In the genomic region with DNA sequence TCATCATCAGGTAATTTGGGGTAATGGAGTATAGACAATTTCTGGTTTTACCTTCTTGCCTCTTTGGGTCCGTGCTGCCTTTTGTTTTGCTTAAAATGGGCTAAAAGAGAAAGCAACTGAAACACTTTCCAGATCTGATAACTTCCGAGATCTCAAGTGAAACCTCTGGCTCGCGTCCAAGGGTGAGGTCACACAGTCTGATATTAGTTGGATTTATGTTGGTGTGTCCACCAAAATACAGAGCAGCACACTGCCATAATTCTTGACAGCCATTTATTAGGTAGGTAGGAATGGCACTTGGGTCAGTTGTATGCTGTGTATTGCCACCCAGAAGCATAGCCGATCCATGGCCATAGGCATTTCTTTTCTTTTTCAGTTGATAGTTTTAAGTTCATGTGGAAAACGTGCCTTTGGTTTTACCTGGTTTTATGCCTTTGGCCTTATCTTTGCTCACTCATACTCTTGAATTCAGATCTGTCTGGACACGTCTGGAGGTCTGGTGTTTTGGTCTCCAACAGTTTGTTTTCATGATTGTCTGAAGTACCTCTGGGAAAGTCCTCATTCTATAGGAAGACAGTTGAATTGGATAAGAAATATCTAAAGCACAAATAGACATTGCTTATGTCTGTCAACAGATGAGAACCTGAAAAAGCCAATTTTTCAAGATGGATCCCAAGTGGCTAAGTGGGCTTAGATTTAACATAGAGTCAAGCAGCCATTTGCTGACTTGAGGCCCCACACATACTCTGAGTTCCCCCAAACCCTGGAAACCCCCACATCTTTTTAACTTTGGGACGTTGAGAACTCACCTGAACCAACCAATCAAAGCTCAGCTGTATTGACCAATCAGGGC, we compare ENCODE assay signal across 8 cellular contexts.
DNase-seq lines count a peak whose midpoint lies in the region; ATAC-seq and TF ChIP-seq lines count a peak whose summit lies in the region.

No MANE protein-coding gene starts in this region.

- POLR2A ChIA-PET in CD4-positive, alpha-beta memory T cell (lab: Charles Lee; ENCODE audit: partially characterized antibody) = no interaction called here

- no peak overlapping the region for H3K4me3 ChIP-seq in CD4-positive, alpha-beta memory T cell (ENCODE audit: low read length in 2 of 2)
- no peak overlapping the region for H3K4me3 ChIP-seq in uterus

- no peaks in the 10 kb centered on the region for H3K36me3 Mint-ChIP-seq in CD4-positive, alpha-beta memory T cell
- H3K36me3 Mint-ChIP-seq in activated naive CD4-positive, alpha-beta T cell treated with anti-CD3 and anti-CD28 coated beads, Interleukin-2, amount 10 ng/mL, durations not matched to agents 7 days and 5 days = no peaks in the 10 kb centered on the region
- H3K36me3 Mint-ChIP-seq in effector memory CD8-positive, alpha-beta T cell (ENCODE audit: insufficient read depth) = no peaks in the 10 kb centered on the region
- peaks cover 8% of the 10 kb centered on the region for H3K36me3 Mint-ChIP-seq in glutamatergic neuron (ENCODE audit: unreplicated experiment)

- CTCF ChIA-PET in CD4-positive, alpha-beta memory T cell (lab: Charles Lee; ENCODE audit: partially characterized antibody) = no interaction called here
- CTCF ChIA-PET in activated naive CD4-positive, alpha-beta T cell treated with anti-CD3 and anti-CD28 coated beads, Interleukin-2, amount 10 ng/mL, durations not matched to agents 7 days and 5 days (lab: Charles Lee) = interaction anchor here (2.0 kb wide), 1 partner anchor 13 kb away, joined by 5 read pairs; no protein-coding TSS in a partner anchor

- H3K27ac Mint-ChIP-seq in CD4-positive, alpha-beta memory T cell = peak overlapping the region in 2 of 7 donors; percentile 74 to 81
- no peak overlapping the region for H3K27ac Mint-ChIP-seq in activated naive CD4-positive, alpha-beta T cell treated with anti-CD3 and anti-CD28 coated beads, Interleukin-2, amount 10 ng/mL, durations not matched to agents 7 days and 5 days
- H3K27ac Mint-ChIP-seq in effector memory CD8-positive, alpha-beta T cell = no peak overlapping the region
- H3K27ac Mint-ChIP-seq in glutamatergic neuron (ENCODE audit: unreplicated experiment) = no peak overlapping the region

- H3K36me3 ChIP-seq in CD4-positive, alpha-beta memory T cell (ENCODE audit: insufficient read depth, low read length) = no peaks in the 10 kb centered on the region
- no peaks in the 10 kb centered on the region for H3K36me3 ChIP-seq in uterus

- intact Hi-C loops in CD4-positive, alpha-beta memory T cell (cut with micrococcal nuclease) = no loop called here
- intact Hi-C loops in uterus (cut with DNase I; ENCODE audit: low total_unique reads) = no loop called here

- no peaks in the 10 kb centered on the region for H3K27me3 ChIP-seq in CD4-positive, alpha-beta memory T cell (ENCODE audit: insufficient read depth, low read length)
- H3K27me3 ChIP-seq in uterus = no peaks in the 10 kb centered on the region

- no peaks in the 10 kb centered on the region for H3K4me1 ChIP-seq in CD4-positive, alpha-beta memory T cell (ENCODE audit: insufficient read depth, low read length)
- peaks cover 0 to 2% of the 10 kb centered on the region in 2 donors for H3K4me1 ChIP-seq in uterus

- no peaks in the 10 kb centered on the region for H3K9me3 ChIP-seq in CD4-positive, alpha-beta memory T cell (ENCODE audit: control insufficient read depth in 1 of 2, low read length in 2 of 2)
- H3K9me3 ChIP-seq in uterus = no peaks in the 10 kb centered on the region

- H3K27ac ChIP-seq in CD4-positive, alpha-beta memory T cell (ENCODE audit: low read depth, low read length) = no peak overlapping the region
- H3K27ac ChIP-seq in uterus = peak overlapping the region in 1 of 2 donors; percentile 12

- peaks cover 0 to 2% (median 0%) of the 10 kb centered on the region in 8 donors for H3K9me3 Mint-ChIP-seq in CD4-positive, alpha-beta memory T cell
- peaks cover 2% of the 10 kb centered on the region for H3K9me3 Mint-ChIP-seq in activated naive CD4-positive, alpha-beta T cell treated with anti-CD3 and anti-CD28 coated beads, Interleukin-2, amount 10 ng/mL, durations not matched to agents 7 days and 5 days
- peaks cover 0 to 3% of the 10 kb centered on the region in 2 donors for H3K9me3 Mint-ChIP-seq in effector memory CD8-positive, alpha-beta T cell
- H3K9me3 Mint-ChIP-seq in glutamatergic neuron (ENCODE audit: unreplicated experiment) = peaks cover 2% of the 10 kb centered on the region

- DNase-seq in CD4-positive, alpha-beta memory T cell = peak in 1 of 5 donors; percentile 26
- DNase-seq in NCI-H2171 (lab: John Stamatoyannopoulos, UW) = peak; percentile 9
- peak; percentile 55 for DNase-seq in activated naive CD4-positive, alpha-beta T cell treated with anti-CD3 and anti-CD28 coated beads, Interleukin-2, amount 10 ng/mL, durations not matched to agents 7 days and 5 days
- DNase-seq in lung microvascular endothelial cell (ENCODE audit: low read depth in 2 of 2) = peak; percentile 53 to 90
- peak; percentile 53 to 84 for DNase-seq in uterus
- no peak for DNase-seq in effector memory CD8-positive, alpha-beta T cell
- DNase-seq in HuH-7 (ENCODE audit: low spot score) = no peak
- no peak for DNase-seq in glutamatergic neuron

- H3K4me1 Mint-ChIP-seq in CD4-positive, alpha-beta memory T cell = peaks cover 7 to 24% (median 13%) of the 10 kb centered on the region in 4 donors
- H3K4me1 Mint-ChIP-seq in activated naive CD4-positive, alpha-beta T cell treated with anti-CD3 and anti-CD28 coated beads, Interleukin-2, amount 10 ng/mL, durations not matched to agents 7 days and 5 days = peaks cover 17% of the 10 kb centered on the region
- H3K4me1 Mint-ChIP-seq in effector memory CD8-positive, alpha-beta T cell (ENCODE audit: low read depth in 2 of 2) = peaks cover 0 to 4% of the 10 kb centered on the region in 2 donors
- H3K4me1 Mint-ChIP-seq in glutamatergic neuron (ENCODE audit: low read depth, unreplicated experiment) = peaks cover 36% of the 10 kb centered on the region

- ATAC-seq in effector memory CD8-positive, alpha-beta T cell (replicated peaks) = no peak

- H3K27me3 Mint-ChIP-seq in CD4-positive, alpha-beta memory T cell = peaks cover 0 to 2% of the 10 kb centered on the region in 2 donors
- no peaks in the 10 kb centered on the region for H3K27me3 Mint-ChIP-seq in activated naive CD4-positive, alpha-beta T cell treated with anti-CD3 and anti-CD28 coated beads, Interleukin-2, amount 10 ng/mL, durations not matched to agents 7 days and 5 days
- no peaks in the 10 kb centered on the region for H3K27me3 Mint-ChIP-seq in effector memory CD8-positive, alpha-beta T cell
- peaks cover 7% of the 10 kb centered on the region for H3K27me3 Mint-ChIP-seq in glutamatergic neuron (ENCODE audit: unreplicated experiment)

- TF ChIP-seq CTCF in uterus (IDR thresholded peaks at IDR 0.05) (no peak), glutamatergic neuron (IDR thresholded peaks at IDR 0.05; ENCODE audit: partially characterized antibody, unreplicated experiment) (no peak)

- TF ChIP-seq POLR2A in uterus (IDR thresholded peaks at IDR 0.05) = no peak

- H3K4me3 Mint-ChIP-seq in CD4-positive, alpha-beta memory T cell = peak overlapping the region in 5 of 8 donors; percentile 6 to 73 (median 64)
- peak overlapping the region; percentile 1 for H3K4me3 Mint-ChIP-seq in activated naive CD4-positive, alpha-beta T cell treated with anti-CD3 and anti-CD28 coated beads, Interleukin-2, amount 10 ng/mL, durations not matched to agents 7 days and 5 days
- H3K4me3 Mint-ChIP-seq in effector memory CD8-positive, alpha-beta T cell = no peak overlapping the region
- H3K4me3 Mint-ChIP-seq in glutamatergic neuron (ENCODE audit: unreplicated experiment) = no peak overlapping the region

Comparison
In these comparisons a context has a peak if more than half of its experiments do, and no peak if none do; other contexts are left out.
1. DNase-seq: peak in NCI-H2171 (single experiment), activated naive CD4-positive, alpha-beta T cell treated with anti-CD3 and anti-CD28 coated beads, Interleukin-2, amount 10 ng/mL, durations not matched to agents 7 days and 5 days (single experiment), lung microvascular endothelial cell (2 of 2) and uterus (2 of 2); none in effector memory CD8-positive, alpha-beta T cell (0 of 3), HuH-7 (single experiment) and glutamatergic neuron (single experiment).
2. H3K4me3 Mint-ChIP-seq: peak in CD4-positive, alpha-beta memory T cell (5 of 8) and activated naive CD4-positive, alpha-beta T cell treated with anti-CD3 and anti-CD28 coated beads, Interleukin-2, amount 10 ng/mL, durations not matched to agents 7 days and 5 days (single experiment); none in effector memory CD8-positive, alpha-beta T cell (0 of 2) and glutamatergic neuron (single experiment).